ENCODE assay signal across 23 cellular contexts in the genomic region with DNA sequence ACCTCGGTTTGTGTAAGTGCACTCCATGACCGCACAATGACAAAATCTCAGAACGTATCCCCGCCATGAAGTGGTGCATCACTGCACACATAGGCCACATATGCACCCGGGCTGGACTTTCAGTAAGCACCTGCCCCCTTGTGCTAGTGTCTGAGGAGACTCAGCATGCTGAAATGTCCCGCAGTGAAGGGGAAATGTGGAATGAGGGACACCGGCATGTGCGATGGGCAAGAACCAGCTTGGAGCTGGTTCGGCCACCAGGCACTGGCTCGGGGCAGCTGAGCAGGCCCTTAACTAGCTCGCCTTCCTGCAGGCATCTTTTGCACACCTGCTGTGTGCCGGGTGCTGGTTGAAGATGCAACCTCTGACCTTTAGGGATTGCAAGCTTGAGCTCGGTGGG.
"Had no signal": no experiment of that assay in that cellular context is flagged by ENCODE, and none has a peak within 500 bp of the region (broad histone marks: within the 10 kb centered on the region; RNA-seq: fewer than 3 reads in every experiment).

No MANE protein-coding gene starts in this region.

- H3K27me3 ChIP-seq: left lung, sigmoid colon, testis, upper lobe of left lung had no signal

- H3K4me3 Mint-ChIP-seq: activated CD4-positive, alpha-beta memory T cell treated with anti-CD3 and anti-CD28 coated beads, Interleukin-2, amount 10 ng/mL, durations not matched to agents 7 days and 5 days; activated CD4-positive, alpha-beta T cell treated with anti-CD3 and anti-CD28 coated beads, Interleukin-2, amount 10 ng/mL, durations not matched to agents 24 days and 14 days; activated naive CD4-positive, alpha-beta T cell treated with anti-CD3 and anti-CD28 coated beads, Interleukin-2, amount 10 ng/mL, durations not matched to agents 7 days and 5 days; immature natural killer cell; T-cell; T-helper 2 cell treated with Interferon-gamma antibody and Interleukin-4, amounts not matched to agents 5 μg/mL and 100 μg/mL, for 36 hours had no signal

- ATAC-seq: activated CD4-positive, CD25-positive, alpha-beta regulatory T cell treated with anti-CD3 and anti-CD28 coated beads, Interleukin-2, amount 50 U/mL, for 24 hours; left lung; T-cell had no signal

- H3K27me3 Mint-ChIP-seq: activated CD4-positive, alpha-beta memory T cell treated with anti-CD3 and anti-CD28 coated beads, Interleukin-2, amount 10 ng/mL, durations not matched to agents 7 days and 5 days; activated CD4-positive, alpha-beta T cell treated with anti-CD3 and anti-CD28 coated beads, Interleukin-2, amount 10 ng/mL, durations not matched to agents 24 days and 14 days; T-cell had no signal

- H3K27ac ChIP-seq: left lung, sigmoid colon, testis, upper lobe of left lung, VCaP had no signal

- DNase-seq: activated CD4-positive, alpha-beta memory T cell treated with anti-CD3 and anti-CD28 coated beads, Interleukin-2, amount 10 ng/mL, durations not matched to agents 7 days and 5 days; activated CD4-positive, alpha-beta T cell treated with anti-CD3 and anti-CD28 coated beads, Interleukin-2, amount 10 ng/mL, durations not matched to agents 24 days and 14 days; activated effector memory CD4-positive, alpha-beta T cell treated with anti-CD3 and anti-CD28 coated beads, Interleukin-2, amount 50 U/mL, for 16 hours; activated naive CD4-positive, alpha-beta T cell treated with anti-CD3 and anti-CD28 coated beads, Interleukin-2, amount 10 ng/mL, durations not matched to agents 7 days and 5 days; amygdala; effector CD4-positive, alpha-beta T cell; erythroblast; foreskin fibroblast; immature natural killer cell; kidney glomerular epithelial cell; left lung; retina; sigmoid colon; stimulated activated CD4-positive, alpha-beta T cell treated with anti-CD3 and anti-CD28 coated beads, Interleukin-2, amount 100 ng/mL, for 48 hours; stimulated activated CD8-positive, alpha-beta memory T cell treated with anti-CD3 and anti-CD28 coated beads, Interleukin-4, amount 100 ng/mL, for 48 hours; stimulated activated naive CD4-positive, alpha-beta T cell; T-cell; testis; upper lobe of left lung had no signal

- H3K4me3 ChIP-seq: left lung, lung, sigmoid colon, testis, upper lobe of left lung had no signal

- H3K9me3 Mint-ChIP-seq: activated CD4-positive, alpha-beta memory T cell treated with anti-CD3 and anti-CD28 coated beads, Interleukin-2, amount 10 ng/mL, durations not matched to agents 7 days and 5 days; activated CD4-positive, alpha-beta T cell treated with anti-CD3 and anti-CD28 coated beads, Interleukin-2, amount 10 ng/mL, durations not matched to agents 24 days and 14 days; activated naive CD4-positive, alpha-beta T cell treated with anti-CD3 and anti-CD28 coated beads, Interleukin-2, amount 10 ng/mL, durations not matched to agents 7 days and 5 days; immature natural killer cell; T-cell; T-helper 2 cell treated with Interferon-gamma antibody and Interleukin-4, amounts not matched to agents 5 μg/mL and 100 μg/mL, for 36 hours had no signal

- H3K27ac Mint-ChIP-seq: activated CD4-positive, alpha-beta memory T cell treated with anti-CD3 and anti-CD28 coated beads, Interleukin-2, amount 10 ng/mL, durations not matched to agents 7 days and 5 days; activated CD4-positive, alpha-beta T cell treated with anti-CD3 and anti-CD28 coated beads, Interleukin-2, amount 10 ng/mL, durations not matched to agents 24 days and 14 days; activated naive CD4-positive, alpha-beta T cell treated with anti-CD3 and anti-CD28 coated beads, Interleukin-2, amount 10 ng/mL, durations not matched to agents 7 days and 5 days; immature natural killer cell; T-cell; T-helper 2 cell treated with Interferon-gamma antibody and Interleukin-4, amounts not matched to agents 5 μg/mL and 100 μg/mL, for 36 hours had no signal

- H3K36me3 ChIP-seq: left lung, sigmoid colon, upper lobe of left lung had no signal

- H3K9me3 ChIP-seq: left lung, sigmoid colon, testis, upper lobe of left lung had no signal

- H3K4me1 Mint-ChIP-seq: activated CD4-positive, alpha-beta memory T cell treated with anti-CD3 and anti-CD28 coated beads, Interleukin-2, amount 10 ng/mL, durations not matched to agents 7 days and 5 days; activated CD4-positive, alpha-beta T cell treated with anti-CD3 and anti-CD28 coated beads, Interleukin-2, amount 10 ng/mL, durations not matched to agents 24 days and 14 days; activated naive CD4-positive, alpha-beta T cell treated with anti-CD3 and anti-CD28 coated beads, Interleukin-2, amount 10 ng/mL, durations not matched to agents 7 days and 5 days; T-cell had no signal
